ENCODE assay signal across 22 cellular contexts in the genomic region with DNA sequence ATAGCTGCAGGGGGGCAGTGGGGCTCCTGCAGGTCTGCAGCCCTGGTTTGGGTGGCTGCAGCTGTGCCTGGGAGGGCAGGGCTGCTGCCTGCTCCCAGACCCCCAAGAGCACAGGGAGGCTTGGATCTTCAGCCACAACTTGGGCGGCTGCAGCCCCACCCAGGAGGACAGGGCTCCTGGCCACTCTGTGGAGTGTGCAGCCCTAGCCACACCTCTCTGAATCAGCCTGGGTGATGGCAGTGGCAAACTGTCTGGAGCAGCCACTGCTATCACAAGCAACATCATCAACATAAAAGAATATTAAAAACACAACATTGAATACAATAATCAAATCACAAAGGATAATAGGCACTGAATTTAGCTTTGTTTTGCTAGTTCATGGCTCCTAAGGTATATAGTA.
DNase-seq lines count a peak whose midpoint lies in the region; ATAC-seq, FAIRE-seq and TF ChIP-seq lines count a peak whose summit lies in the region.
"Had no signal": no experiment of that assay in that cellular context is flagged by ENCODE, and none has a peak within 500 bp of the region (broad histone marks: within the 10 kb centered on the region; RNA-seq: fewer than 3 reads in every experiment).

No MANE protein-coding gene starts in this region.

- H3K79me2 ChIP-seq in KMS-11 (ENCODE audit: insufficient read depth, low read depth) (no peaks in the 10 kb centered on the region), H1 (ENCODE audit: control insufficient read depth in 1 of 2, insufficient read depth in 2 of 2, low read length in 2 of 2) (no peaks in the 10 kb centered on the region)

- H3K23me2 ChIP-seq in H1 (ENCODE audit: low read depth, low read length), result no peaks in the 10 kb centered on the region

- CTCF ChIA-PET in H1 (lab: Charles Lee; ENCODE audit: partially characterized antibody), result no interaction called here

- H4K8ac ChIP-seq in H1 (ENCODE audit: extremely low read depth, insufficient read depth, low read length), result peak overlapping the region; percentile 25; the same call in 1 of the 2 replicates

- H3K36me3 ChIP-seq in KMS-11 (ENCODE audit: insufficient read depth) (no peaks in the 10 kb centered on the region), RWPE2 (ENCODE audit: low read depth) (no peaks in the 10 kb centered on the region), H1 (ENCODE audit: control insufficient read depth in 2 of 4, insufficient read depth in 4 of 4, low read length in 3 of 4) (no peaks in the 10 kb centered on the region), upper lobe of left lung (no peaks in the 10 kb centered on the region)
- H3K36me3 ChIP-seq: BE2C; BLaER1 treated with 17β-estradiol and CSF1 and Interleukin-3, amounts not matched to agents 10 nM and 100 nM had no signal

- H3K4me2 ChIP-seq in KMS-11, result peak overlapping the region; percentile 92
- no peak overlapping the region for H3K4me2 ChIP-seq in H1 (ENCODE audit: insufficient read depth in 1 of 2, low read depth in 2 of 2, low read length in 2 of 2)
- H3K4me2 ChIP-seq: A549; BLaER1 treated with 17β-estradiol and CSF1 and Interleukin-3, amounts not matched to agents 10 nM and 100 nM had no signal

- H3K23ac ChIP-seq in H1 (ENCODE audit: insufficient read length), result no peak overlapping the region

- TF ChIP-seq EP300 in H1 (IDR thresholded peaks at IDR 0.05; ENCODE audit: borderline replicate concordance in 1 of 2, low read depth in 2 of 2, low read length in 2 of 2), result no peak
- no peak for TF ChIP-seq EP300 in upper lobe of left lung (IDR thresholded peaks at IDR 0.05)

- H2BK15ac ChIP-seq in H1 (ENCODE audit: low read length), result no peak overlapping the region

- H3K27ac ChIP-seq in KMS-11 (peak overlapping the region; percentile 46; the same call in 1 of the 2 replicates), RWPE2 (ENCODE audit: poor library complexity, severe bottlenecking) (no peak overlapping the region), H1 (ENCODE audit: low read depth, low read length) (no peak overlapping the region), upper lobe of left lung (no peak overlapping the region)
- H3K27ac ChIP-seq: A549; BLaER1 treated with 17β-estradiol and CSF1 and Interleukin-3, amounts not matched to agents 10 nM and 100 nM had no signal

- no peak overlapping the region for H2BK120ac ChIP-seq in H1 (replicated peaks; ENCODE audit: low read depth, low read length)

- no peak for FAIRE-seq in H1 (lab: Jason Lieb, UNC)
- FAIRE-seq: A549, D721Med, GM12891, GM18507 had no signal

- no peak overlapping the region for H2BK12ac ChIP-seq in H1 (ENCODE audit: low read depth, low read length)

- TF ChIP-seq CTCF in KMS-11 (conservative IDR thresholded peaks at IDR 0.05; ENCODE audit: low read depth, low read length), result no peak
- TF ChIP-seq CTCF in RWPE2 (IDR thresholded peaks at IDR 0.05; ENCODE audit: poor library complexity, severe bottlenecking), result no peak
- TF ChIP-seq CTCF in H1 (IDR thresholded peaks at IDR 0.05; ENCODE audit: control extremely low read depth in 1 of 3, insufficient read depth in 1 of 3, low read depth in 1 of 3, low read length in 3 of 3), result no peak
- no peak for TF ChIP-seq CTCF in upper lobe of left lung (IDR thresholded peaks at IDR 0.05)

- H3K4me1 ChIP-seq in KMS-11 (ENCODE audit: low read depth, poor library complexity, severe bottlenecking) (peaks cover 45% of the 10 kb centered on the region), RWPE2 (ENCODE audit: insufficient read depth, poor library complexity, severe bottlenecking) (no peaks in the 10 kb centered on the region), H1 (replicated peaks in 1 of 4; ENCODE audit: control insufficient read depth in 3 of 4, insufficient read depth in 4 of 4, low read length in 3 of 4) (no peaks in the 10 kb centered on the region), upper lobe of left lung (no peaks in the 10 kb centered on the region)
- H3K4me1 ChIP-seq: A549; BE2C; BLaER1 treated with 17β-estradiol and CSF1 and Interleukin-3, amounts not matched to agents 10 nM and 100 nM had no signal

- H3K18ac ChIP-seq in H1 (ENCODE audit: extremely low read depth, low read length), result no peak overlapping the region

- H3K14ac ChIP-seq in H1 (ENCODE audit: insufficient read length), result no peak overlapping the region

- H2AFZ ChIP-seq in KMS-11 (ENCODE audit: low read depth), result peak overlapping the region; percentile 66; the same call in 1 of the 2 replicates
- 0 out of 2 replicates have a peak overlapping the region, but pooled peaks have one; percentile 39 for H2AFZ ChIP-seq in H1 (ENCODE audit: low read length)

- H2AK5ac ChIP-seq in H1 (ENCODE audit: low read depth, low read length), result no peak overlapping the region

- no peak for TF ChIP-seq POLR2A in H1 (IDR thresholded peaks at IDR 0.05; ENCODE audit: control extremely low read depth in 1 of 2, low read depth in 2 of 2, low read length in 2 of 2)
- no peak for TF ChIP-seq POLR2A in upper lobe of left lung (IDR thresholded peaks at IDR 0.05)

- DNase-seq in RWPE2 (ENCODE audit: low spot score) (no peak), H1 (ENCODE audit: low read depth in 1 of 2, low spot score in 2 of 2) (no peak), upper lobe of left lung (peak in 1 of 2 donors; percentile 36), EL (no peak)
- DNase-seq: 8988T; ACHN; AML-193; CD4-positive, alpha-beta T cell; CD8-positive, alpha-beta memory T cell; DMS 273 treated with DMSO at 0.1 percent for 48 hours; DMS79; GF-D8 had no signal

- no peak overlapping the region for H4K5ac ChIP-seq in H1 (ENCODE audit: insufficient read length, low read depth, low read length)

- H4K91ac ChIP-seq in H1 (replicated peaks; ENCODE audit: insufficient read length, low read length), result no peak overlapping the region

- no peak overlapping the region for H3K4ac ChIP-seq in H1 (replicated peaks; ENCODE audit: insufficient read length, low read depth, low read length)

- H3K27me3 ChIP-seq in KMS-11 (ENCODE audit: insufficient read depth, low read depth) (no peaks in the 10 kb centered on the region), RWPE2 (ENCODE audit: insufficient read depth, poor library complexity, severe bottlenecking) (no peaks in the 10 kb centered on the region), H1 (replicated peaks in 1 of 4; ENCODE audit: control insufficient read depth in 3 of 4, extremely low read depth in 1 of 4, insufficient read depth in 3 of 4, low read length in 3 of 4) (no peaks in the 10 kb centered on the region), upper lobe of left lung (no peaks in the 10 kb centered on the region)
- H3K27me3 ChIP-seq: BE2C; BLaER1 treated with 17β-estradiol and CSF1 and Interleukin-3, amounts not matched to agents 10 nM and 100 nM had no signal

- no peak for TF ChIP-seq RAD21 in H1 (IDR thresholded peaks at IDR 0.05 in 1 of 2, conservative IDR thresholded peaks at IDR 0.05 in 1 of 2; ENCODE audit: low read depth in 2 of 2, low read length in 2 of 2)

- H3K9me3 ChIP-seq in RWPE2 (ENCODE audit: severe bottlenecking), result no peaks in the 10 kb centered on the region
- no peaks in the 10 kb centered on the region; a peak in 1 of 4 replicates for H3K9me3 ChIP-seq in H1 (ENCODE audit: insufficient read depth in 2 of 2, low read depth in 1 of 2, low read length in 1 of 2)
- no peaks in the 10 kb centered on the region for H3K9me3 ChIP-seq in upper lobe of left lung
- H3K9me3 ChIP-seq: A549, BE2C had no signal

- H2BK20ac ChIP-seq in H1 (ENCODE audit: low read length), result no peak overlapping the region

- POLR2A ChIA-PET in H1 (lab: Charles Lee; ENCODE audit: partially characterized antibody), result no interaction called here

- H3K56ac ChIP-seq in H1 (replicated peaks; ENCODE audit: insufficient read length, low read depth, low read length), result no peak overlapping the region

- ATAC-seq in RWPE2 (ENCODE audit: low read depth), result peak; percentile 51
- ATAC-seq in upper lobe of left lung (ENCODE audit: low FRiP score in 2 of 2), result peak; percentile 26
- no peak for ATAC-seq in HG02970 (IDR thresholded peaks at IDR 0.05; ENCODE audit: low FRiP score, unreplicated experiment)
- no peak for ATAC-seq in GM18861 (IDR thresholded peaks at IDR 0.05; ENCODE audit: unreplicated experiment)
- no peak for ATAC-seq in HG03108 (IDR thresholded peaks at IDR 0.05; ENCODE audit: unreplicated experiment)
- ATAC-seq: A549 had no signal

- H2BK5ac ChIP-seq in H1 (ENCODE audit: low read depth, low read length), result no peak overlapping the region

- no peaks in the 10 kb centered on the region for H3K79me1 ChIP-seq in H1 (ENCODE audit: low read depth, low read length)

- H3K9ac ChIP-seq in KMS-11, result peak overlapping the region; percentile 30; the same call in 1 of the 2 replicates
- no peak overlapping the region for H3K9ac ChIP-seq in H1 (replicated peaks in 1 of 4; ENCODE audit: extremely low read depth in 1 of 4, low read depth in 3 of 4, low read length in 3 of 4)
- H3K9ac ChIP-seq: BLaER1 treated with 17β-estradiol and CSF1 and Interleukin-3, amounts not matched to agents 10 nM and 100 nM had no signal

- 88% methylated on average over 1 of the region's 1 CpG; no CpG with 5 or more reads in 1 of the 2 experiments for WGBS in H1 (ENCODE audit: extremely low coverage in 1 of 2, insufficient coverage in 1 of 2, insufficient read length in 1 of 2, insufficient replicate concordance in 2 of 2, low coverage in 1 of 2, low lambda C conversion rate in 2 of 2, missing lambda C conversion rate in 1 of 2), 2 experiments
- WGBS in upper lobe of left lung, 2 donors, result 86% methylated on average over 1 of the region's 1 CpG; no CpG with 5 or more reads in 1 of the 2 donors

- H3K4me3 ChIP-seq in KMS-11 (IDR thresholded peaks at IDR 0.05; ENCODE audit: insufficient read depth, low read depth, low read length) (no peak overlapping the region), RWPE2 (ENCODE audit: severe bottlenecking) (no peak overlapping the region), H1 (ENCODE audit: extremely low read depth in 1 of 4, insufficient read depth in 2 of 4, low read depth in 3 of 4, low read length in 4 of 4) (no peak overlapping the region), upper lobe of left lung (no peak overlapping the region)
- H3K4me3 ChIP-seq: A549; BLaER1 treated with 17β-estradiol and CSF1 and Interleukin-3, amounts not matched to agents 10 nM and 100 nM had no signal

- no peaks in the 10 kb centered on the region for H4K20me1 ChIP-seq in KMS-11 (ENCODE audit: insufficient read depth)
- H4K20me1 ChIP-seq in H1 (replicated peaks in 1 of 2; ENCODE audit: control insufficient read depth in 1 of 2, insufficient read depth in 2 of 2, low read length in 2 of 2), result no peaks in the 10 kb centered on the region
- H4K20me1 ChIP-seq: BLaER1 treated with 17β-estradiol and CSF1 and Interleukin-3, amounts not matched to agents 10 nM and 100 nM had no signal

TF ChIP-seq in H1, 55 proteins besides CTCF, POLR2A, EP300 and RAD21 (continues in another document):
- TF ChIP-seq SAP30 (IDR thresholded peaks at IDR 0.05; ENCODE audit: insufficient read depth, insufficient replicate concordance, low read length) (no peak), KDM5A (IDR thresholded peaks at IDR 0.05; ENCODE audit: low read length) (no peak), BRCA1 (IDR thresholded peaks at IDR 0.05; ENCODE audit: low read depth, low read length) (no peak), CEBPB (IDR thresholded peaks at IDR 0.05; ENCODE audit: low read depth, low read length) (no peak), CBX8 (IDR thresholded peaks at IDR 0.05; ENCODE audit: borderline replicate concordance, low read depth, low read length) (no peak), KDM1A (IDR thresholded peaks at IDR 0.05; ENCODE audit: borderline replicate concordance, low read length) (no peak), SRF (IDR thresholded peaks at IDR 0.05; ENCODE audit: low read depth, low read length) (no peak)

Comparison
In these comparisons a context has a peak if more than half of its experiments do, and no peak if none do; other contexts are left out.
1. ATAC-seq: peak in RWPE2 (single experiment) and upper lobe of left lung (2 of 2); none in HG02970 (single experiment), GM18861 (single experiment) and HG03108 (single experiment).